1 cellular context compared by ENCODE assay signal in genomic region chr1:205749826-205750682, GRCh38.
TF ChIP-seq lines count a peak whose summit lies in the region.

A gene with protein sequence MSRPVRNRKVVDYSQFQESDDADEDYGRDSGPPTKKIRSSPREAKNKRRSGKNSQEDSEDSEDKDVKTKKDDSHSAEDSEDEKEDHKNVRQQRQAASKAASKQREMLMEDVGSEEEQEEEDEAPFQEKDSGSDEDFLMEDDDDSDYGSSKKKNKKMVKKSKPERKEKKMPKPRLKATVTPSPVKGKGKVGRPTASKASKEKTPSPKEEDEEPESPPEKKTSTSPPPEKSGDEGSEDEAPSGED (minus strand): TSS chr1:205750182. CDS start chr1:205749973, 209 bp downstream.

TF ChIP-seq in K562, 482 proteins besides CTCF, POLR2A, EP300 and RAD21 (continued from another document and continues in another):
- TF ChIP-seq CHD2 (IDR thresholded peaks at IDR 0.05; ENCODE audit: low read depth, low read length) (peak; percentile 71), TAF9B (IDR thresholded peaks at IDR 0.05; ENCODE audit: partially characterized antibody) (peak; percentile 93), HMG20B (CRISPR knock-in tag; IDR thresholded peaks at IDR 0.05) (no peak), CREM (IDR thresholded peaks at IDR 0.05; ENCODE audit: low read depth) (peak; percentile 91), RBM15 (IDR thresholded peaks at IDR 0.05; ENCODE audit: insufficient read depth, low read length) (no peak), TAL1 (IDR thresholded peaks at IDR 0.05) (no peak), ZEB2 (IDR thresholded peaks at IDR 0.05) (peak; percentile 100), ZNF444 (CRISPR knock-in tag; IDR thresholded peaks at IDR 0.05) (no peak), ZNF584 (CRISPR knock-in tag; IDR thresholded peaks at IDR 0.05; ENCODE audit: low read depth) (no peak), ATF3 (IDR thresholded peaks at IDR 0.05) (peak; percentile 13; the same call in 1 of the 2 replicates), ATF3 (CRISPR knock-in tag; conservative IDR thresholded peaks at IDR 0.05) (0 out of 2 replicates have a peak, but pooled peaks have one; percentile 30), GTF2E2 (tag; IDR thresholded peaks at IDR 0.05) (peak; percentile 81; the same call in 1 of the 2 replicates), MAFF (IDR thresholded peaks at IDR 0.05; ENCODE audit: low read length) (no peak), ZSCAN29 (IDR thresholded peaks at IDR 0.05) (no peak), HDAC6 (IDR thresholded peaks at IDR 0.05; ENCODE audit: low read depth, low read length) (no peak), CBFB (CRISPR knock-in tag; IDR thresholded peaks at IDR 0.05) (no peak), ELF2 (CRISPR knock-in tag; IDR thresholded peaks at IDR 0.05) (no peak), BRD4 (IDR thresholded peaks at IDR 0.05) (peak; percentile 99), HNRNPUL1 (IDR thresholded peaks at IDR 0.05; ENCODE audit: low read length) (no peak), HEY1 (CRISPR knock-in tag; IDR thresholded peaks at IDR 0.05; ENCODE audit: borderline replicate concordance) (no peak), ZNF253 (CRISPR knock-in tag; conservative IDR thresholded peaks at IDR 0.05) (no peak), NFE2 (IDR thresholded peaks at IDR 0.05; ENCODE audit: low read depth) (peak; percentile 30; the same call in 1 of the 2 replicates), RFX1 (IDR thresholded peaks at IDR 0.05) (no peak), POLR2AphosphoS5 (IDR thresholded peaks at IDR 0.05; ENCODE audit: control insufficient read depth, insufficient read depth, low read depth, low read length) (peak; percentile 74), ILK (tag; IDR thresholded peaks at IDR 0.05; ENCODE audit: borderline replicate concordance, low read depth) (no peak), ZFP36 (IDR thresholded peaks at IDR 0.05; ENCODE audit: low read depth, low read length, partially characterized antibody) (no peak), NCOA6 (IDR thresholded peaks at IDR 0.05) (no peak), MXI1 (IDR thresholded peaks at IDR 0.05; ENCODE audit: low read depth, low read length) (no peak), TOE1 (IDR thresholded peaks at IDR 0.05; ENCODE audit: borderline replicate concordance) (peak; percentile 77; the same call in 1 of the 2 replicates), TOE1 (CRISPR knock-in tag; IDR thresholded peaks at IDR 0.05; ENCODE audit: borderline replicate concordance, low read depth) (no peak), SMAD4 (CRISPR knock-in tag; conservative IDR thresholded peaks at IDR 0.05) (peak; percentile 74; the same call in 1 of the 2 replicates), ZNF212 (CRISPR knock-in tag; IDR thresholded peaks at IDR 0.05) (no peak), ELF4 (CRISPR knock-in tag; IDR thresholded peaks at IDR 0.05) (0 out of 2 replicates have a peak, but pooled peaks have one; percentile 29), SLC30A9 (CRISPR knock-in tag; IDR thresholded peaks at IDR 0.05) (no peak), MCM2 (IDR thresholded peaks at IDR 0.05; ENCODE audit: low read depth) (no peak), TRIM24 (IDR thresholded peaks at IDR 0.05) (peak in 1 of 2 experiments; percentile 81; a peak in 3 of 4 replicates), PRPF4 (IDR thresholded peaks at IDR 0.05; ENCODE audit: insufficient read depth, low read depth, low read length, poor library complexity, severe bottlenecking) (no peak), NR2F6 (CRISPR knock-in tag; IDR thresholded peaks at IDR 0.05) (peak; percentile 2; the same call in 1 of the 2 replicates), XRCC3 (IDR thresholded peaks at IDR 0.05) (no peak), HNRNPLL (IDR thresholded peaks at IDR 0.05; ENCODE audit: low read depth, low read length, poor library complexity, severe bottlenecking) (peak; percentile 83), DIDO1 (tag; IDR thresholded peaks at IDR 0.05; ENCODE audit: low read depth) (peak; percentile 97), RAD51 (IDR thresholded peaks at IDR 0.05; ENCODE audit: borderline replicate concordance, low read depth) (no peak; the same call in 1 of the 2 replicates), ATF7 (IDR thresholded peaks at IDR 0.05) (peak; percentile 85), RBM34 (IDR thresholded peaks at IDR 0.05; ENCODE audit: borderline replicate concordance, insufficient read depth, low read length) (no peak), FOXA1 (IDR thresholded peaks at IDR 0.05; ENCODE audit: borderline replicate concordance) (no peak), PREB (CRISPR knock-in tag; IDR thresholded peaks at IDR 0.05) (no peak), ZNF445 (CRISPR knock-in tag; IDR thresholded peaks at IDR 0.05; ENCODE audit: low read depth) (no peak), TSHZ1 (CRISPR knock-in tag; IDR thresholded peaks at IDR 0.05) (no peak), ZNF75A (CRISPR knock-in tag; IDR thresholded peaks at IDR 0.05) (no peak), FOXK2 (conservative IDR thresholded peaks at IDR 0.05 in 1 of 2, IDR thresholded peaks at IDR 0.05 in 1 of 2; ENCODE audit: low read depth in 2 of 2) (peak in 1 of 2 experiments; percentile 63; a peak in 2 of 4 replicates), MITF (IDR thresholded peaks at IDR 0.05) (no peak), TFAM (CRISPR knock-in tag; conservative IDR thresholded peaks at IDR 0.05) (no peak), SNIP1 (IDR thresholded peaks at IDR 0.05; ENCODE audit: low read depth) (no peak)
- TF ChIP-seq, protein P1, sequence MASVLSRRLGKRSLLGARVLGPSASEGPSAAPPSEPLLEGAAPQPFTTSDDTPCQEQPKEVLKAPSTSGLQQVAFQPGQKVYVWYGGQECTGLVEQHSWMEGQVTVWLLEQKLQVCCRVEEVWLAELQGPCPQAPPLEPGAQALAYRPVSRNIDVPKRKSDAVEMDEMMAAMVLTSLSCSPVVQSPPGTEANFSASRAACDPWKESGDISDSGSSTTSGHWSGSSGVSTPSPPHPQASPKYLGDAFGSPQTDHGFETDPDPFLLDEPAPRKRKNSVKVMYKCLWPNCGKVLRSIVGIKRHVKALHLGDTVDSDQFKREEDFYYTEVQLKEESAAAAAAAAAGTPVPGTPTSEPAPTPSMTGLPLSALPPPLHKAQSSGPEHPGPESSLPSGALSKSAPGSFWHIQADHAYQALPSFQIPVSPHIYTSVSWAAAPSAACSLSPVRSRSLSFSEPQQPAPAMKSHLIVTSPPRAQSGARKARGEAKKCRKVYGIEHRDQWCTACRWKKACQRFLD (CRISPR knock-in tag; IDR thresholded peaks at IDR 0.05): peak; percentile 91
- TF ChIP-seq, protein P2, sequence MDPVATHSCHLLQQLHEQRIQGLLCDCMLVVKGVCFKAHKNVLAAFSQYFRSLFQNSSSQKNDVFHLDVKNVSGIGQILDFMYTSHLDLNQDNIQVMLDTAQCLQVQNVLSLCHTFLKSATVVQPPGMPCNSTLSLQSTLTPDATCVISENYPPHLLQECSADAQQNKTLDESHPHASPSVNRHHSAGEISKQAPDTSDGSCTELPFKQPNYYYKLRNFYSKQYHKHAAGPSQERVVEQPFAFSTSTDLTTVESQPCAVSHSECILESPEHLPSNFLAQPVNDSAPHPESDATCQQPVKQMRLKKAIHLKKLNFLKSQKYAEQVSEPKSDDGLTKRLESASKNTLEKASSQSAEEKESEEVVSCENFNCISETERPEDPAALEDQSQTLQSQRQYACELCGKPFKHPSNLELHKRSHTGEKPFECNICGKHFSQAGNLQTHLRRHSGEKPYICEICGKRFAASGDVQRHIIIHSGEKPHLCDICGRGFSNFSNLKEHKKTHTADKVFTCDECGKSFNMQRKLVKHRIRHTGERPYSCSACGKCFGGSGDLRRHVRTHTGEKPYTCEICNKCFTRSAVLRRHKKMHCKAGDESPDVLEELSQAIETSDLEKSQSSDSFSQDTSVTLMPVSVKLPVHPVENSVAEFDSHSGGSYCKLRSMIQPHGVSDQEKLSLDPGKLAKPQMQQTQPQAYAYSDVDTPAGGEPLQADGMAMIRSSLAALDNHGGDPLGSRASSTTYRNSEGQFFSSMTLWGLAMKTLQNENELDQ (CRISPR knock-in tag; IDR thresholded peaks at IDR 0.05; ENCODE audit: borderline replicate concordance): 0 out of 2 replicates have a peak, but pooled peaks have one; percentile 33
- TF ChIP-seq, protein P3, sequence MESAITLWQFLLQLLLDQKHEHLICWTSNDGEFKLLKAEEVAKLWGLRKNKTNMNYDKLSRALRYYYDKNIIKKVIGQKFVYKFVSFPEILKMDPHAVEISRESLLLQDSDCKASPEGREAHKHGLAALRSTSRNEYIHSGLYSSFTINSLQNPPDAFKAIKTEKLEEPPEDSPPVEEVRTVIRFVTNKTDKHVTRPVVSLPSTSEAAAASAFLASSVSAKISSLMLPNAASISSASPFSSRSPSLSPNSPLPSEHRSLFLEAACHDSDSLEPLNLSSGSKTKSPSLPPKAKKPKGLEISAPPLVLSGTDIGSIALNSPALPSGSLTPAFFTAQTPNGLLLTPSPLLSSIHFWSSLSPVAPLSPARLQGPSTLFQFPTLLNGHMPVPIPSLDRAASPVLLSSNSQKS (CRISPR knock-in tag; IDR thresholded peaks at IDR 0.05): no peak
- TF ChIP-seq, protein P4, sequence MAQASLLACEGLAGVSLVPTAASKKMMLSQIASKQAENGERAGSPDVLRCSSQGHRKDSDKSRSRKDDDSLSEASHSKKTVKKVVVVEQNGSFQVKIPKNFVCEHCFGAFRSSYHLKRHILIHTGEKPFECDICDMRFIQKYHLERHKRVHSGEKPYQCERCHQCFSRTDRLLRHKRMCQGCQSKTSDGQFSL (CRISPR knock-in tag; IDR thresholded peaks at IDR 0.05): peak; percentile 85
- TF ChIP-seq, protein P4 (tag; IDR thresholded peaks at IDR 0.05): peak; percentile 24 to 86; a peak in 2 of 4 replicates
- TF ChIP-seq, protein P5, sequence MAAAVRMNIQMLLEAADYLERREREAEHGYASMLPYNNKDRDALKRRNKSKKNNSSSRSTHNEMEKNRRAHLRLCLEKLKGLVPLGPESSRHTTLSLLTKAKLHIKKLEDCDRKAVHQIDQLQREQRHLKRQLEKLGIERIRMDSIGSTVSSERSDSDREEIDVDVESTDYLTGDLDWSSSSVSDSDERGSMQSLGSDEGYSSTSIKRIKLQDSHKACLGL (CRISPR knock-in tag; IDR thresholded peaks at IDR 0.05; ENCODE audit: borderline replicate concordance, poor library complexity, severe bottlenecking): no peak
